Comparison of ENCODE assay signal across 22 cellular contexts in the genomic region with DNA sequence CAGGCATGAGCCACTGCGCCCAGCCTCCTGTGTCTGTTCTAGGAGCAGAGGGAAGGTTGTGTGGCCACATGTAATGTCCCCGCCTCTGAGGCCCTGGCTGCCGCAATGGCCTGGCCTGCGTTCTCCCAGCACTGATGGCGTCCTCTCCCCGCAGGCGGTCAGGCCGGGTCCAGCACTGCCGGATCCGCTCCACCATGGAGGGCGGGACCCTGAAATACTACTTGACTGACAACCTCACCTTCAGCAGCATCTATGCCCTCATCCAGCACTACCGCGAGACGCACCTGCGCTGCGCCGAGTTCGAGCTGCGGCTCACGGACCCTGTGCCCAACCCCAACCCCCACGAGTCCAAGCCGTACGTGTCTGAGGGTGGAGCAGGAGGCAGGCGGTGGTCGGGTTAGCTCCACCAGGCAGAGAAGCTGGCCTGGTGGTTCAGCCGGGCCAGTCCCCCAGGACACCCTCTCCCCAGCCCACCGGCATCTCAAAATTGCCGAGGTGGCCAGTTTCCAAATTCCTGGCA.
"Had no signal": no experiment of that assay in that cellular context is flagged by ENCODE, and none has a peak within 500 bp of the region (broad histone marks: within the 10 kb centered on the region; RNA-seq: fewer than 3 reads in every experiment).

No MANE protein-coding gene starts in this region.

- H3K79me2 ChIP-seq: hepatocyte had no signal

- H3K4me1 Mint-ChIP-seq: naive thymus-derived CD8-positive, alpha-beta T cell; stimulated activated naive CD8-positive, alpha-beta T cell treated with anti-CD3 and anti-CD28 coated beads, Interleukin-15, amount 100 ng/mL, for 72 hours had no signal

- H3K4me3 Mint-ChIP-seq: naive thymus-derived CD8-positive, alpha-beta T cell; stimulated activated naive B cell treated with anti-CD40 and anti-IgM and Interleukin-4, amounts not matched to agents 10 μg/mL and 1 μg/mL and 100 μg/mL, for 72 hours; stimulated activated naive CD8-positive, alpha-beta T cell treated with anti-CD3 and anti-CD28 coated beads, Interleukin-15, amount 100 ng/mL, for 72 hours had no signal

- H3K4me3 ChIP-seq: colonic mucosa, hepatocyte, left ventricle myocardium inferior, lung, psoas muscle, skin epidermis, testis, tibial nerve, upper lobe of right lung, vagina had no signal

- H3K27me3 ChIP-seq: colonic mucosa, foreskin keratinocyte, hepatocyte, testis, tibial nerve, upper lobe of right lung, vagina had no signal

- H3K9me3 Mint-ChIP-seq: stimulated activated naive B cell treated with anti-CD40 and anti-IgM and Interleukin-4, amounts not matched to agents 10 μg/mL and 1 μg/mL and 100 μg/mL, for 72 hours; stimulated activated naive CD8-positive, alpha-beta T cell treated with anti-CD3 and anti-CD28 coated beads, Interleukin-15, amount 100 ng/mL, for 72 hours had no signal

- H3K36me3 ChIP-seq: colonic mucosa, left ventricle myocardium inferior, vagina had no signal

- H2AFZ ChIP-seq: hepatocyte had no signal

- H3K4me2 ChIP-seq: hepatocyte had no signal

- H3K27me3 Mint-ChIP-seq: stimulated activated naive B cell treated with anti-CD40 and anti-IgM and Interleukin-4, amounts not matched to agents 10 μg/mL and 1 μg/mL and 100 μg/mL, for 72 hours; stimulated activated naive CD8-positive, alpha-beta T cell treated with anti-CD3 and anti-CD28 coated beads, Interleukin-15, amount 100 ng/mL, for 72 hours had no signal

- H3K9me3 ChIP-seq: colonic mucosa, left ventricle myocardium inferior, psoas muscle, testis, tibial nerve, upper lobe of right lung, vagina had no signal

- H3K4me1 ChIP-seq: colonic mucosa, left ventricle myocardium inferior, psoas muscle, testis, tibial nerve, upper lobe of right lung, vagina had no signal

- ATAC-seq: foreskin keratinocyte; left cardiac atrium; naive thymus-derived CD8-positive, alpha-beta T cell; psoas muscle; sciatic nerve; stimulated activated naive B cell treated with anti-CD40 and anti-IgM and Interleukin-4, amounts not matched to agents 10 μg/mL and 1 μg/mL and 100 μg/mL, for 72 hours; stimulated activated naive CD8-positive, alpha-beta T cell treated with anti-CD3 and anti-CD28 coated beads, Interleukin-15, amount 100 ng/mL, for 72 hours; upper lobe of right lung had no signal

- H3K27ac Mint-ChIP-seq: naive thymus-derived CD8-positive, alpha-beta T cell; stimulated activated naive CD8-positive, alpha-beta T cell treated with anti-CD3 and anti-CD28 coated beads, Interleukin-15, amount 100 ng/mL, for 72 hours had no signal

- DNase-seq: colonic mucosa; dermis blood vessel endothelial cell; foreskin keratinocyte; head of caudate nucleus; kidney; left cardiac atrium; left ventricle myocardium inferior; naive thymus-derived CD8-positive, alpha-beta T cell; psoas muscle; retina; stimulated activated CD4-positive, alpha-beta T cell treated with anti-CD3 and anti-CD28 coated beads, Interleukin-2, amount 100 ng/mL, for 24 hours; stimulated activated CD4-positive, alpha-beta T cell treated with anti-CD3 and anti-CD28 coated beads, Interleukin-4, amount 100 ng/mL, for 4 hours; stimulated activated naive B cell treated with anti-CD40 and anti-IgM and Interleukin-4, amounts not matched to agents 10 μg/mL and 1 μg/mL and 100 μg/mL, for 72 hours; stimulated activated naive CD8-positive, alpha-beta T cell treated with anti-CD3 and anti-CD28 coated beads, Interleukin-15, amount 100 ng/mL, for 72 hours; testis; upper lobe of right lung had no signal

- H3K27ac ChIP-seq: colonic mucosa, foreskin keratinocyte, hepatocyte, left ventricle myocardium inferior, psoas muscle, testis, tibial nerve, upper lobe of right lung, vagina had no signal

- H3K36me3 Mint-ChIP-seq: naive thymus-derived CD8-positive, alpha-beta T cell had no signal
